In genomic region chr5:33997331-33997983, GRCh38 we compare ENCODE assay signal across 9 cellular contexts. TPM values are rescaled to one million over a fixed set of nuclear protein-coding genes. Genes with fewer than 3 reads are reported as not detected.
DNase-seq lines count a peak whose midpoint lies in the region; ATAC-seq and TF ChIP-seq lines count a peak whose summit lies in the region.
"Had no signal": no experiment of that assay in that cellular context is flagged by ENCODE, and none has a peak within 500 bp of the region (broad histone marks: within the 10 kb centered on the region; RNA-seq: fewer than 3 reads in every experiment).

No MANE protein-coding gene starts in this region.

- TF ChIP-seq POLR2A in upper lobe of left lung (IDR thresholded peaks at IDR 0.05), result no peak

- H3K4me3 ChIP-seq in lung (no peak overlapping the region), upper lobe of left lung (no peak overlapping the region)

- peak overlapping the region in 1 of 2 donors; percentile 22 for H3K27ac ChIP-seq in lung (ENCODE audit: low read depth in 1 of 2, low read length in 1 of 2)
- H3K27ac ChIP-seq in upper lobe of left lung, result no peak overlapping the region

- peak; percentile 49 for TF ChIP-seq CTCF in lung (IDR thresholded peaks at IDR 0.05; ENCODE audit: control extremely low read depth, extremely low read depth)
- peak; percentile 40 to 66 (median 46) for TF ChIP-seq CTCF in upper lobe of left lung (IDR thresholded peaks at IDR 0.05)

- H3K4me1 ChIP-seq in lung (ENCODE audit: control insufficient read depth in 2 of 2, insufficient read depth in 2 of 2, low read length in 2 of 2), result peaks cover 0 to 2% of the 10 kb centered on the region in 2 donors
- H3K4me1 ChIP-seq in upper lobe of left lung, result peaks cover 0 to 13% (median 4%) of the 10 kb centered on the region in 4 donors

- peak; percentile 80 for ATAC-seq in GM21825 (IDR thresholded peaks at IDR 0.05; ENCODE audit: unreplicated experiment)
- peak; percentile 65 for ATAC-seq in lung (ENCODE audit: insufficient read depth, low FRiP score)
- ATAC-seq in upper lobe of left lung (ENCODE audit: low FRiP score in 2 of 2), result peak; percentile 77 to 87

- 31 to 34% methylated on average over 6 of the region's 6 CpGs for WGBS in lung, 2 donors
- 32% methylated on average over 6 of the region's 6 CpGs for WGBS in upper lobe of left lung, 2 donors

- peak; percentile 72 for DNase-seq in SIG-M5 treated with dmso at 0.1 percent for 504 hours (lab: John Stamatoyannopoulos, UW; ENCODE audit: unreplicated experiment)
- no peak for DNase-seq in SIG-M5 (lab: John Stamatoyannopoulos, UW)
- peak; percentile 81 for DNase-seq in M059J (ENCODE audit: low read depth)
- peak; percentile 90 for DNase-seq in SHP77 (lab: John Stamatoyannopoulos, UW)
- peak; percentile 83 for DNase-seq in dermis blood vessel endothelial cell
- peak; percentile 65 for DNase-seq in lung (ENCODE audit: low spot score)
- peak in 1 of 2 donors; percentile 73 for DNase-seq in upper lobe of left lung

- H3K9me3 ChIP-seq in lung (ENCODE audit: control insufficient read depth in 2 of 2, insufficient read depth in 1 of 2, low read length in 1 of 2), result no peaks in the 10 kb centered on the region
- H3K9me3 ChIP-seq in upper lobe of left lung, result no peaks in the 10 kb centered on the region

- H3K27me3 ChIP-seq in lung (ENCODE audit: control insufficient read depth, insufficient read depth) (no peaks in the 10 kb centered on the region), upper lobe of left lung (no peaks in the 10 kb centered on the region)

- H3K36me3 ChIP-seq in lung (ENCODE audit: control insufficient read depth in 2 of 2, insufficient read depth in 2 of 2, low read length in 2 of 2) (peaks cover 2 to 3% of the 10 kb centered on the region in 2 donors), upper lobe of left lung (peaks cover 0 to 18% (median 1%) of the 10 kb centered on the region in 4 donors)

- no peak for TF ChIP-seq EP300 in upper lobe of left lung (IDR thresholded peaks at IDR 0.05)

RNA-seq across cellular contexts. Expression of gene AMACR, which starts 10.4 kb away (rescaled TPM):
- total RNA-seq in M059J (2014; rRNA removed; shearing (Covaris generic)), result 13.9 and 23.6 TPM in 2 replicates
- 18.9 and 21.7 TPM in 2 replicates for total RNA-seq in dermis blood vessel endothelial cell
- total RNA-seq in lung, result 10 to 100 TPM in 1 of 2 donors, 1 to 10 TPM in 1; 9.0 to 16.1 TPM
- polyA plus RNA-seq in lung, result 1 to 10 TPM; 5.9 to 7.4 TPM
- total RNA-seq in upper lobe of left lung, result 10 to 100 TPM in 4 of 6 donors, 1 to 10 TPM in 2; 7.3 to 18.7 (median 11.6) TPM

RNA-seq across cellular contexts. Expression of gene SLC45A2, which starts 13.0 kb away (rescaled TPM):
- not detected in 2 replicates for total RNA-seq in M059J (2014; rRNA removed; shearing (Covaris generic))
- 0.09 TPM in 1 of 2 replicates, not detected in the other for total RNA-seq in dermis blood vessel endothelial cell
- under 1 TPM in 1 of 2 donors, not detected in 1; 0.40 TPM for total RNA-seq in lung
- under 1 TPM in 1 of 2 donors, not detected in 1; 0.03 TPM for polyA plus RNA-seq in lung
- total RNA-seq in upper lobe of left lung, result under 1 TPM in 1 of 6 donors, not detected in 5; 0.76 TPM
- total RNA-seq: CD8-positive, alpha-beta memory T cell had no signal
- polyA plus RNA-seq: CD8-positive, alpha-beta memory T cell had no signal

RNA-seq across cellular contexts. Expression of gene C1QTNF3, which starts 45.6 kb away (rescaled TPM):
- total RNA-seq in M059J (2014; rRNA removed; shearing (Covaris generic)), result 1.1 and 1.3 TPM in 2 replicates
- under 0.01 and 0.51 TPM in 2 replicates for total RNA-seq in dermis blood vessel endothelial cell
- total RNA-seq in lung, result 10 to 100 TPM in 1 of 2 donors, 1 to 10 TPM in 1; 2.7 to 20.3 TPM
- polyA plus RNA-seq in lung, result 1 to 10 TPM in 1 of 2 donors, under 1 TPM in 1; 0.92 to 5.1 TPM
- total RNA-seq in upper lobe of left lung, result 10 to 100 TPM in 3 of 6 donors, 1 to 10 TPM in 3; 3.2 to 16.8 (median 9.3) TPM
